In the genomic region with DNA sequence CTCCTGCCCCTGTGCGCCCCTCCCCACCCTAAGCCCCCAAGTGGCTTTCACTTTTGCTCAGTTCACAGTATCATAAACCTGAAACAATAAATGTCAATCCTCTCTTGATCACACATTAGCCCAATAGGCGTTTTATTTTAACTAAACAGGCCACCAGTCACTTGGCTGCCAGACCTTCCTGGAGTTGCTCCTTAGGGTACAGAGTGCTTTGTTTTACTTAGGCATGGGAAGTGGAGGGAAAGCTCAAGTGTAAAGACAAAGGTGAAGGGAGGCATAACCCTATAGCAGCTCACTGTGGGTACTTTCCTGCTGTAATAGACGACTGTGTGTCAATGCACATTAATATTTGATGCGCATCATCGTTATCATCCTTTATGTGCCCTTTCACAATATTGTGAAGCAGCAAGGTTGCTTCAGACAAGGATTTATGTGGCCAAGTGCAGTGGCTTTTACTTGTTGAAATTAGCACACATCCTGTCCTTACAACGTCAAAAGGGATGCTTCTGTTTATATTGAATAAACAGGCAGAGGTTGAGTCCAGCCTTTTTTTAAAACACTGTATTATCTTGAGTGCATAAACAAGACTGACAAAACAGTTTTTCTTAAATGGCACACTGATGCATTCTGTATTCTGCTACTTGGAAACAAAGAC, we compare ENCODE assay signal across 1 cellular context.
TF ChIP-seq lines count a peak whose summit lies in the region.

No MANE protein-coding gene starts in this region.

TF ChIP-seq in IMR-90, 13 proteins besides CTCF, POLR2A, EP300 and RAD21:
- TF ChIP-seq NFE2L2 (IDR thresholded peaks at IDR 0.05; ENCODE audit: low read depth, low read length) (no peak), RCOR1 (IDR thresholded peaks at IDR 0.05; ENCODE audit: insufficient replicate concordance, low read length) (no peak), CHD1 (IDR thresholded peaks at IDR 0.05; ENCODE audit: low read depth, low read length) (no peak), CEBPB (IDR thresholded peaks at IDR 0.05; ENCODE audit: low read depth, low read length) (peak; percentile 59), BHLHE40 (IDR thresholded peaks at IDR 0.05; ENCODE audit: low read depth, low read length) (peak; percentile 3; the same call in 1 of the 2 replicates), SMC3 (IDR thresholded peaks at IDR 0.05; ENCODE audit: low read depth, low read length) (no peak)
- TF ChIP-seq, protein P1, sequence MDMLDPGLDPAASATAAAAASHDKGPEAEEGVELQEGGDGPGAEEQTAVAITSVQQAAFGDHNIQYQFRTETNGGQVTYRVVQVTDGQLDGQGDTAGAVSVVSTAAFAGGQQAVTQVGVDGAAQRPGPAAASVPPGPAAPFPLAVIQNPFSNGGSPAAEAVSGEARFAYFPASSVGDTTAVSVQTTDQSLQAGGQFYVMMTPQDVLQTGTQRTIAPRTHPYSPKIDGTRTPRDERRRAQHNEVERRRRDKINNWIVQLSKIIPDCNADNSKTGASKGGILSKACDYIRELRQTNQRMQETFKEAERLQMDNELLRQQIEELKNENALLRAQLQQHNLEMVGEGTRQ (IDR thresholded peaks at IDR 0.05; ENCODE audit: low read depth, low read length) = no peak
- TF ChIP-seq, protein P2, sequence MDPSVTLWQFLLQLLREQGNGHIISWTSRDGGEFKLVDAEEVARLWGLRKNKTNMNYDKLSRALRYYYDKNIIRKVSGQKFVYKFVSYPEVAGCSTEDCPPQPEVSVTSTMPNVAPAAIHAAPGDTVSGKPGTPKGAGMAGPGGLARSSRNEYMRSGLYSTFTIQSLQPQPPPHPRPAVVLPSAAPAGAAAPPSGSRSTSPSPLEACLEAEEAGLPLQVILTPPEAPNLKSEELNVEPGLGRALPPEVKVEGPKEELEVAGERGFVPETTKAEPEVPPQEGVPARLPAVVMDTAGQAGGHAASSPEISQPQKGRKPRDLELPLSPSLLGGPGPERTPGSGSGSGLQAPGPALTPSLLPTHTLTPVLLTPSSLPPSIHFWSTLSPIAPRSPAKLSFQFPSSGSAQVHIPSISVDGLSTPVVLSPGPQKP (IDR thresholded peaks at IDR 0.05; ENCODE audit: borderline replicate concordance, low read depth, low read length) = no peak
